1 cellular context compared by ENCODE assay signal in the genomic region with DNA sequence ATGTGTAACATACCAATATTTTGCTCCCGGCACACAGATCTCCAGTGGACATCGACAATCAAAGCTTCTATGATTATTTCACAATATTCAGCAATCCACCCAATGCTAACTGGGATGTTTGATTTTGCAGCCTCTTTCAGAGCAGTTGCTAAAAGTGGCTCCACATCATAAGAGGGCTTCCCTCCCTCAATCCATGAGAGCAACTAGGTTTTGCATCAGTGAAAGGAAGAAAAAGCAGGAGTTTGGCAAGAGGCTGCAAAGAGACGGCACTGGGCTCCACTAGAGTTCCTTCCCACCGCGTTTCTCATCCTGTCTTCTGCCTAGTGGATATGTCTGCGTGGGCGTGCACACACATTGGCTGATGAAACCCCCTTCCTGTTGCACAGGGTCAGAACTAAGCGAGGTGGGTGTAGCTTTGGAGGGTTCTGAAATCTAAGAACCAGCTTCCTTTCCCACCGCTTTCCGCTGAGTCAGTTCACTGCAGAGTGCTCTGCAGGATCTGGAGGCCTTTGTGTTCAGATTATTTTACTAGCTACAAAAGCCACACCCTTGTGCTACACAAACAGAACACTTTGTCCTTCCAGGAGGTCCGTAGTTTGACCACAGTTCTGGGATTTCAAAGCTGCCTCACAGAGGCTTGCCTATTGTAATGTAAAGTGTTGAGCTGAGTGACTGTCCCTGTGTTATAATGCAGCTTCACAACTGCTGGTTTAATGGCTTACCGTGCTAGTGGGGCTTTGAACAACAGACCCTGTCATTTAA.
TF ChIP-seq lines count a peak whose summit lies in the region.

No MANE protein-coding gene starts in this region.

TF ChIP-seq in K562, 482 proteins besides CTCF, POLR2A, EP300 and RAD21 (continued from another document and continues in another):
- TF ChIP-seq, protein P1, sequence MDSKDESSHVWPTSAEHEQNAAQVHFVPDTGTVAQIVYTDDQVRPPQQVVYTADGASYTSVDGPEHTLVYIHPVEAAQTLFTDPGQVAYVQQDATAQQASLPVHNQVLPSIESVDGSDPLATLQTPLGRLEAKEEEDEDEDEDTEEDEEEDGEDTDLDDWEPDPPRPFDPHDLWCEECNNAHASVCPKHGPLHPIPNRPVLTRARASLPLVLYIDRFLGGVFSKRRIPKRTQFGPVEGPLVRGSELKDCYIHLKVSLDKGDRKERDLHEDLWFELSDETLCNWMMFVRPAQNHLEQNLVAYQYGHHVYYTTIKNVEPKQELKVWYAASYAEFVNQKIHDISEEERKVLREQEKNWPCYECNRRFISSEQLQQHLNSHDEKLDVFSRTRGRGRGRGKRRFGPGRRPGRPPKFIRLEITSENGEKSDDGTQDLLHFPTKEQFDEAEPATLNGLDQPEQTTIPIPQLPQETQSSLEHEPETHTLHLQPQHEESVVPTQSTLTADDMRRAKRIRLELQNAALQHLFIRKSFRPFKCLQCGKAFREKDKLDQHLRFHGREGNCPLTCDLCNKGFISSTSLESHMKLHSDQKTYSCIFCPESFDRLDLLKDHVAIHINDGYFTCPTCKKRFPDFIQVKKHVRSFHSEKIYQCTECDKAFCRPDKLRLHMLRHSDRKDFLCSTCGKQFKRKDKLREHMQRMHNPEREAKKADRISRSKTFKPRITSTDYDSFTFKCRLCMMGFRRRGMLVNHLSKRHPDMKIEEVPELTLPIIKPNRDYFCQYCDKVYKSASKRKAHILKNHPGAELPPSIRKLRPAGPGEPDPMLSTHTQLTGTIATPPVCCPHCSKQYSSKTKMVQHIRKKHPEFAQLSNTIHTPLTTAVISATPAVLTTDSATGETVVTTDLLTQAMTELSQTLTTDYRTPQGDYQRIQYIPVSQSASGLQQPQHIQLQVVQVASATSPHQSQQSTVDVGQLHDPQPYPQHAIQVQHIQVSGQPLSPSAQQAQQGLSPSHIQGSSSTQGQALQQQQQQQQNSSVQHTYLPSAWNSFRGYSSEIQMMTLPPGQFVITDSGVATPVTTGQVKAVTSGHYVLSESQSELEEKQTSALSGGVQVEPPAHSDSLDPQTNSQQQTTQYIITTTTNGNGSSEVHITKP (IDR thresholded peaks at IDR 0.05; ENCODE audit: partially characterized antibody), result peak; percentile 69
- TF ChIP-seq KLF6 (CRISPR knock-in tag; IDR thresholded peaks at IDR 0.05; ENCODE audit: borderline replicate concordance), result peak; percentile 73; the same call in 1 of the 2 replicates
- TF ChIP-seq, protein P2, sequence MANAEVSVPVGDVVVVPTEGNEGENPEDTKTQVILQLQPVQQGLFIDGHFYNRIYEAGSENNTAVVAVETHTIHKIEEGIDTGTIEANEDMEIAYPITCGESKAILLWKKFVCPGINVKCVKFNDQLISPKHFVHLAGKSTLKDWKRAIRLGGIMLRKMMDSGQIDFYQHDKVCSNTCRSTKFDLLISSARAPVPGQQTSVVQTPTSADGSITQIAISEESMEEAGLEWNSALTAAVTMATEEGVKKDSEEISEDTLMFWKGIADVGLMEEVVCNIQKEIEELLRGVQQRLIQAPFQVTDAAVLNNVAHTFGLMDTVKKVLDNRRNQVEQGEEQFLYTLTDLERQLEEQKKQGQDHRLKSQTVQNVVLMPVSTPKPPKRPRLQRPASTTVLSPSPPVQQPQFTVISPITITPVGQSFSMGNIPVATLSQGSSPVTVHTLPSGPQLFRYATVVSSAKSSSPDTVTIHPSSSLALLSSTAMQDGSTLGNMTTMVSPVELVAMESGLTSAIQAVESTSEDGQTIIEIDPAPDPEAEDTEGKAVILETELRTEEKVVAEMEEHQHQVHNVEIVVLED (CRISPR knock-in tag; IDR thresholded peaks at IDR 0.05), result 0 out of 2 replicates have a peak, but pooled peaks have one; percentile 13
- TF ChIP-seq, protein P3, sequence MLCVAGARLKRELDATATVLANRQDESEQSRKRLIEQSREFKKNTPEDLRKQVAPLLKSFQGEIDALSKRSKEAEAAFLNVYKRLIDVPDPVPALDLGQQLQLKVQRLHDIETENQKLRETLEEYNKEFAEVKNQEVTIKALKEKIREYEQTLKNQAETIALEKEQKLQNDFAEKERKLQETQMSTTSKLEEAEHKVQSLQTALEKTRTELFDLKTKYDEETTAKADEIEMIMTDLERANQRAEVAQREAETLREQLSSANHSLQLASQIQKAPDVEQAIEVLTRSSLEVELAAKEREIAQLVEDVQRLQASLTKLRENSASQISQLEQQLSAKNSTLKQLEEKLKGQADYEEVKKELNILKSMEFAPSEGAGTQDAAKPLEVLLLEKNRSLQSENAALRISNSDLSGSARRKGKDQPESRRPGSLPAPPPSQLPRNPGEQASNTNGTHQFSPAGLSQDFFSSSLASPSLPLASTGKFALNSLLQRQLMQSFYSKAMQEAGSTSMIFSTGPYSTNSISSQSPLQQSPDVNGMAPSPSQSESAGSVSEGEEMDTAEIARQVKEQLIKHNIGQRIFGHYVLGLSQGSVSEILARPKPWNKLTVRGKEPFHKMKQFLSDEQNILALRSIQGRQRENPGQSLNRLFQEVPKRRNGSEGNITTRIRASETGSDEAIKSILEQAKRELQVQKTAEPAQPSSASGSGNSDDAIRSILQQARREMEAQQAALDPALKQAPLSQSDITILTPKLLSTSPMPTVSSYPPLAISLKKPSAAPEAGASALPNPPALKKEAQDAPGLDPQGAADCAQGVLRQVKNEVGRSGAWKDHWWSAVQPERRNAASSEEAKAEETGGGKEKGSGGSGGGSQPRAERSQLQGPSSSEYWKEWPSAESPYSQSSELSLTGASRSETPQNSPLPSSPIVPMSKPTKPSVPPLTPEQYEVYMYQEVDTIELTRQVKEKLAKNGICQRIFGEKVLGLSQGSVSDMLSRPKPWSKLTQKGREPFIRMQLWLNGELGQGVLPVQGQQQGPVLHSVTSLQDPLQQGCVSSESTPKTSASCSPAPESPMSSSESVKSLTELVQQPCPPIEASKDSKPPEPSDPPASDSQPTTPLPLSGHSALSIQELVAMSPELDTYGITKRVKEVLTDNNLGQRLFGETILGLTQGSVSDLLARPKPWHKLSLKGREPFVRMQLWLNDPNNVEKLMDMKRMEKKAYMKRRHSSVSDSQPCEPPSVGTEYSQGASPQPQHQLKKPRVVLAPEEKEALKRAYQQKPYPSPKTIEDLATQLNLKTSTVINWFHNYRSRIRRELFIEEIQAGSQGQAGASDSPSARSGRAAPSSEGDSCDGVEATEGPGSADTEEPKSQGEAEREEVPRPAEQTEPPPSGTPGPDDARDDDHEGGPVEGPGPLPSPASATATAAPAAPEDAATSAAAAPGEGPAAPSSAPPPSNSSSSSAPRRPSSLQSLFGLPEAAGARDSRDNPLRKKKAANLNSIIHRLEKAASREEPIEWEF (CRISPR knock-in tag; IDR thresholded peaks at IDR 0.05), result no peak
- TF ChIP-seq ZNF668 (CRISPR knock-in tag; IDR thresholded peaks at IDR 0.05), result no peak
- TF ChIP-seq, protein P4, sequence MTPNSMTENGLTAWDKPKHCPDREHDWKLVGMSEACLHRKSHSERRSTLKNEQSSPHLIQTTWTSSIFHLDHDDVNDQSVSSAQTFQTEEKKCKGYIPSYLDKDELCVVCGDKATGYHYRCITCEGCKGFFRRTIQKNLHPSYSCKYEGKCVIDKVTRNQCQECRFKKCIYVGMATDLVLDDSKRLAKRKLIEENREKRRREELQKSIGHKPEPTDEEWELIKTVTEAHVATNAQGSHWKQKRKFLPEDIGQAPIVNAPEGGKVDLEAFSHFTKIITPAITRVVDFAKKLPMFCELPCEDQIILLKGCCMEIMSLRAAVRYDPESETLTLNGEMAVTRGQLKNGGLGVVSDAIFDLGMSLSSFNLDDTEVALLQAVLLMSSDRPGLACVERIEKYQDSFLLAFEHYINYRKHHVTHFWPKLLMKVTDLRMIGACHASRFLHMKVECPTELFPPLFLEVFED (CRISPR knock-in tag; conservative IDR thresholded peaks at IDR 0.05), result no peak
- TF ChIP-seq RBM17 (IDR thresholded peaks at IDR 0.05; ENCODE audit: borderline replicate concordance, low read depth, low read length), result no peak
- TF ChIP-seq FOXA3 (CRISPR knock-in tag; conservative IDR thresholded peaks at IDR 0.05 in 1 of 2, IDR thresholded peaks at IDR 0.05 in 1 of 2), result no peak
- TF ChIP-seq ZNF263 (CRISPR knock-in tag; IDR thresholded peaks at IDR 0.05; ENCODE audit: borderline replicate concordance), result no peak
- peak; percentile 83 for TF ChIP-seq ZBTB7A (IDR thresholded peaks at IDR 0.05; ENCODE audit: borderline replicate concordance, control insufficient read depth, low read depth, low read length)
- TF ChIP-seq PRPF4 (IDR thresholded peaks at IDR 0.05; ENCODE audit: insufficient read depth, low read depth, low read length, poor library complexity, severe bottlenecking), result no peak
- peak; percentile 98 for TF ChIP-seq RNF2 (IDR thresholded peaks at IDR 0.05)
- TF ChIP-seq STAT5A (IDR thresholded peaks at IDR 0.05; ENCODE audit: borderline replicate concordance, low read length), result peak; percentile 50; the same call in 1 of the 2 replicates
- TF ChIP-seq ASH1L (IDR thresholded peaks at IDR 0.05; ENCODE audit: borderline replicate concordance, low read depth, partially characterized antibody), result no peak
- TF ChIP-seq LCOR (CRISPR knock-in tag; IDR thresholded peaks at IDR 0.05), result peak; percentile 88; the same call in 1 of the 2 replicates
- TF ChIP-seq SMARCB1 (IDR thresholded peaks at IDR 0.05; ENCODE audit: insufficient read length, low read depth), result no peak
- TF ChIP-seq, protein P5, sequence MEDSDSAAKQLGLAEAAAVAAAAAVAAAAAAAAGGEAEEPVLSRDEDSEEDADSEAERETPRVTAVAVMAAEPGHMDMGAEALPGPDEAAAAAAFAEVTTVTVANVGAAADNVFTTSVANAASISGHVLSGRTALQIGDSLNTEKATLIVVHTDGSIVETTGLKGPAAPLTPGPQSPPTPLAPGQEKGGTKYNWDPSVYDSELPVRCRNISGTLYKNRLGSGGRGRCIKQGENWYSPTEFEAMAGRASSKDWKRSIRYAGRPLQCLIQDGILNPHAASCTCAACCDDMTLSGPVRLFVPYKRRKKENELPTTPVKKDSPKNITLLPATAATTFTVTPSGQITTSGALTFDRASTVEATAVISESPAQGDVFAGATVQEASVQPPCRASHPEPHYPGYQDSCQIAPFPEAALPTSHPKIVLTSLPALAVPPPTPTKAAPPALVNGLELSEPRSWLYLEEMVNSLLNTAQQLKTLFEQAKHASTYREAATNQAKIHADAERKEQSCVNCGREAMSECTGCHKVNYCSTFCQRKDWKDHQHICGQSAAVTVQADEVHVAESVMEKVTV (CRISPR knock-in tag; IDR thresholded peaks at IDR 0.05), result no peak
- TF ChIP-seq, protein P6, sequence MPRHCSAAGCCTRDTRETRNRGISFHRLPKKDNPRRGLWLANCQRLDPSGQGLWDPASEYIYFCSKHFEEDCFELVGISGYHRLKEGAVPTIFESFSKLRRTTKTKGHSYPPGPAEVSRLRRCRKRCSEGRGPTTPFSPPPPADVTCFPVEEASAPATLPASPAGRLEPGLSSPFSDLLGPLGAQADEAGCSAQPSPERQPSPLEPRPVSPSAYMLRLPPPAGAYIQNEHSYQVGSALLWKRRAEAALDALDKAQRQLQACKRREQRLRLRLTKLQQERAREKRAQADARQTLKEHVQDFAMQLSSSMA (CRISPR knock-in tag; IDR thresholded peaks at IDR 0.05), result no peak
- TF ChIP-seq, protein P7, sequence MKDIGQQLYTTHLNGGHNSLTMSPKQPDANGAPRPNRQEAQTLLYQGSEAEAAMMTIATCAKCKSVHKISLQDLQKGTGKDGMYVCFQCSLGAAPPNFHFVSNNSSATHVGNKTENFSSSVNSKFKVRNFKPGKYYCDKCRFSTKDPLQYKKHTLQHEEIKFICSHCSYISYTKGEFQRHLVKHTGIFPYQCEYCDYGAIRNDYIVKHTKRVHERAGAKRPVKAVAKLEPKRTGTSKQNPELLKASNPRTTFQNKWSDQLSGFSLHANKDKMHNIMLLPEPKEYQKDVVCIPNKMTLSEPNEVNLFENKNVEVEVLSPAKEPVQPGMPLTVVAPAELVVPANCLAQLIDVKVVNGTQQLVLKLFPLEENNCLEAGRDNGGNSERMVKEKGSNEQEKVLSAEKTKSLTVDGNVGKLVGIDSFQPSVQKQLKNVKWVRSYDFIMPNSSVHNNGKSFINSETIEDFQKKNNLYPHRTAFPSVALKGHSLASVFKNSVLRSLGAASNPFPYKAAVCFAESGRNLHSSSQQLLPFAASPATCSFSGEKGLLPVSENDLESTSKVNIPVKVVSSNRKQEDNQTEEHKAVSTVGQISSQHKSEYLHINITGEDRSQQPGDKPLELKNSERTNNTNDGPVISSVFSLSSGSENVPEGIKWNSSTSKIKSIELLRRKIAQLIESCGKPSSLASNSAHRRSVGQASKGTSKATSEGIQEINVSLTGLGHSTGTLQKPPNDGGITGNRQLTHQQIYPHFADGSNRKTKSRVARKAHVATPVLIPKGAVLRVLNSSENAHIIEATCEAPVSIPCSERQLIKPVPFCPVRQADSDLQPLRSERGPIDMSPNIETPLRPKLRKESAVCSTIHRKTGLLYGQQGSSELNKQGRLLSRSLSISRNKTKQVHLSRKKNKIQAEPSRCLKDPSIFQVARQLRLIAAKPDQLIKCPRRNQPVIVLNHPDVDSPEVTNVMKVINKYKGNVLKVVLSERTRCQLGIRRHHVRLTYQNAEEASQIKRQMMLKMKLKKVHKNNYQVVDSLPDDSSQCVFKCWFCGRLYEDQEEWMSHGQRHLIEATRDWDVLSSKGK (CRISPR knock-in tag; IDR thresholded peaks at IDR 0.05), result no peak
- TF ChIP-seq TCF3 (CRISPR knock-in tag; IDR thresholded peaks at IDR 0.05), result peak; percentile 80
- TF ChIP-seq, protein P8, sequence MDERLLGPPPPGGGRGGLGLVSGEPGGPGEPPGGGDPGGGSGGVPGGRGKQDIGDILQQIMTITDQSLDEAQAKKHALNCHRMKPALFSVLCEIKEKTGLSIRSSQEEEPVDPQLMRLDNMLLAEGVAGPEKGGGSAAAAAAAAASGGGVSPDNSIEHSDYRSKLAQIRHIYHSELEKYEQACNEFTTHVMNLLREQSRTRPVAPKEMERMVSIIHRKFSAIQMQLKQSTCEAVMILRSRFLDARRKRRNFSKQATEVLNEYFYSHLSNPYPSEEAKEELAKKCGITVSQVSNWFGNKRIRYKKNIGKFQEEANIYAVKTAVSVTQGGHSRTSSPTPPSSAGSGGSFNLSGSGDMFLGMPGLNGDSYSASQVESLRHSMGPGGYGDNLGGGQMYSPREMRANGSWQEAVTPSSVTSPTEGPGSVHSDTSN (CRISPR knock-in tag; IDR thresholded peaks at IDR 0.05; ENCODE audit: low read depth), result no peak
- TF ChIP-seq, protein P8 (tag; conservative IDR thresholded peaks at IDR 0.05; ENCODE audit: low read depth), result 0 out of 2 replicates have a peak, but pooled peaks have one; percentile 14
- TF ChIP-seq, protein P9, sequence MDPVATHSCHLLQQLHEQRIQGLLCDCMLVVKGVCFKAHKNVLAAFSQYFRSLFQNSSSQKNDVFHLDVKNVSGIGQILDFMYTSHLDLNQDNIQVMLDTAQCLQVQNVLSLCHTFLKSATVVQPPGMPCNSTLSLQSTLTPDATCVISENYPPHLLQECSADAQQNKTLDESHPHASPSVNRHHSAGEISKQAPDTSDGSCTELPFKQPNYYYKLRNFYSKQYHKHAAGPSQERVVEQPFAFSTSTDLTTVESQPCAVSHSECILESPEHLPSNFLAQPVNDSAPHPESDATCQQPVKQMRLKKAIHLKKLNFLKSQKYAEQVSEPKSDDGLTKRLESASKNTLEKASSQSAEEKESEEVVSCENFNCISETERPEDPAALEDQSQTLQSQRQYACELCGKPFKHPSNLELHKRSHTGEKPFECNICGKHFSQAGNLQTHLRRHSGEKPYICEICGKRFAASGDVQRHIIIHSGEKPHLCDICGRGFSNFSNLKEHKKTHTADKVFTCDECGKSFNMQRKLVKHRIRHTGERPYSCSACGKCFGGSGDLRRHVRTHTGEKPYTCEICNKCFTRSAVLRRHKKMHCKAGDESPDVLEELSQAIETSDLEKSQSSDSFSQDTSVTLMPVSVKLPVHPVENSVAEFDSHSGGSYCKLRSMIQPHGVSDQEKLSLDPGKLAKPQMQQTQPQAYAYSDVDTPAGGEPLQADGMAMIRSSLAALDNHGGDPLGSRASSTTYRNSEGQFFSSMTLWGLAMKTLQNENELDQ (CRISPR knock-in tag; IDR thresholded peaks at IDR 0.05; ENCODE audit: borderline replicate concordance), result no peak
